In genomic region chr13:49585220-49586157, GRCh38 we compare ENCODE assay signal across 1 cellular context.
A peak's percentile ranks its signal among the peaks of the same experiment; 100 is the strongest.
TF ChIP-seq lines count a peak whose summit lies in the region.

RCBTB1 (minus strand) TSS chr13:49585558; CDS start chr13:49567279, 18,279 bp downstream.

TF ChIP-seq in K562, 482 proteins besides CTCF, POLR2A, EP300 and RAD21 (continued from another document and continues in another):
- TF ChIP-seq, protein P1, sequence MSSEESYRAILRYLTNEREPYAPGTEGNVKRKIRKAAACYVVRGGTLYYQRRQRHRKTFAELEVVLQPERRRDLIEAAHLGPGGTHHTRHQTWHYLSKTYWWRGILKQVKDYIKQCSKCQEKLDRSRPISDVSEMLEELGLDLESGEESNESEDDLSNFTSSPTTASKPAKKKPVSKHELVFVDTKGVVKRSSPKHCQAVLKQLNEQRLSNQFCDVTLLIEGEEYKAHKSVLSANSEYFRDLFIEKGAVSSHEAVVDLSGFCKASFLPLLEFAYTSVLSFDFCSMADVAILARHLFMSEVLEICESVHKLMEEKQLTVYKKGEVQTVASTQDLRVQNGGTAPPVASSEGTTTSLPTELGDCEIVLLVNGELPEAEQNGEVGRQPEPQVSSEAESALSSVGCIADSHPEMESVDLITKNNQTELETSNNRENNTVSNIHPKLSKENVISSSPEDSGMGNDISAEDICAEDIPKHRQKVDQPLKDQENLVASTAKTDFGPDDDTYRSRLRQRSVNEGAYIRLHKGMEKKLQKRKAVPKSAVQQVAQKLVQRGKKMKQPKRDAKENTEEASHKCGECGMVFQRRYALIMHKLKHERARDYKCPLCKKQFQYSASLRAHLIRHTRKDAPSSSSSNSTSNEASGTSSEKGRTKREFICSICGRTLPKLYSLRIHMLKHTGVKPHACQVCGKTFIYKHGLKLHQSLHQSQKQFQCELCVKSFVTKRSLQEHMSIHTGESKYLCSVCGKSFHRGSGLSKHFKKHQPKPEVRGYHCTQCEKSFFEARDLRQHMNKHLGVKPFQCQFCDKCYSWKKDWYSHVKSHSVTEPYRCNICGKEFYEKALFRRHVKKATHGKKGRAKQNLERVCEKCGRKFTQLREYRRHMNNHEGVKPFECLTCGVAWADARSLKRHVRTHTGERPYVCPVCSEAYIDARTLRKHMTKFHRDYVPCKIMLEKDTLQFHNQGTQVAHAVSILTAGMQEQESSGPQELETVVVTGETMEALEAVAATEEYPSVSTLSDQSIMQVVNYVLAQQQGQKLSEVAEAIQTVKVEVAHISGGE (CRISPR knock-in tag; IDR thresholded peaks at IDR 0.05) = no peak
- TF ChIP-seq ZNF146 (CRISPR knock-in tag; IDR thresholded peaks at IDR 0.05; ENCODE audit: unreplicated experiment) (no peak), SNRNP70 (optimal IDR thresholded peaks at IDR 0.05; ENCODE audit: low read depth, low read length) (no peak), BCL6 (CRISPR knock-in tag; IDR thresholded peaks at IDR 0.05) (no peak), RB1 (IDR thresholded peaks at IDR 0.05; ENCODE audit: low read depth) (no peak), ZNF408 (CRISPR knock-in tag; IDR thresholded peaks at IDR 0.05; ENCODE audit: low read depth) (no peak), SAP30 (IDR thresholded peaks at IDR 0.05; ENCODE audit: borderline replicate concordance, insufficient read depth, low read depth, low read length, poor library complexity, severe bottlenecking) (peak; percentile 58), FOXM1 (IDR thresholded peaks at IDR 0.05; ENCODE audit: low read depth) (no peak), FOXM1 (CRISPR knock-in tag; IDR thresholded peaks at IDR 0.05; ENCODE audit: low read depth) (no peak), NR2F6 (CRISPR knock-in tag; IDR thresholded peaks at IDR 0.05) (no peak), NFIX (CRISPR knock-in tag; IDR thresholded peaks at IDR 0.05; ENCODE audit: low read depth) (no peak), PYGO2 (tag; IDR thresholded peaks at IDR 0.05) (no peak), SMAD1 (IDR thresholded peaks at IDR 0.05; ENCODE audit: low read depth, low read length, partially characterized antibody) (no peak), ID3 (CRISPR knock-in tag; IDR thresholded peaks at IDR 0.05) (no peak), ID3 (tag; IDR thresholded peaks at IDR 0.05) (no peak), ZNF407 (IDR thresholded peaks at IDR 0.05; ENCODE audit: low read depth) (no peak), ZNF133 (CRISPR knock-in tag; IDR thresholded peaks at IDR 0.05) (no peak), POLR3A (IDR thresholded peaks at IDR 0.05; ENCODE audit: borderline replicate concordance, extremely low read depth, insufficient read depth, insufficient read length) (no peak), ILF3 (IDR thresholded peaks at IDR 0.05; ENCODE audit: borderline replicate concordance) (no peak), L3MBTL2 (IDR thresholded peaks at IDR 0.05) (peak; percentile 84), GTF2F1 (IDR thresholded peaks at IDR 0.05; ENCODE audit: low read depth, low read length) (no peak), POLR3G (IDR thresholded peaks at IDR 0.05; ENCODE audit: extremely low read depth, insufficient read length, insufficient replicate concordance) (no peak), NFRKB (IDR thresholded peaks at IDR 0.05; ENCODE audit: low read depth) (no peak), KLF6 (CRISPR knock-in tag; IDR thresholded peaks at IDR 0.05; ENCODE audit: borderline replicate concordance) (no peak), NR2C2 (CRISPR knock-in tag; IDR thresholded peaks at IDR 0.05) (no peak), NR2C2 (tag; IDR thresholded peaks at IDR 0.05) (no peak), RBM15 (IDR thresholded peaks at IDR 0.05; ENCODE audit: insufficient read depth, low read length) (no peak), MAX (CRISPR knock-in tag; IDR thresholded peaks at IDR 0.05) (peak; percentile 71), CCNT2 (IDR thresholded peaks at IDR 0.05; ENCODE audit: borderline replicate concordance, extremely low read depth, insufficient read length, low read depth, low read length) (peak; percentile 44), TRIM28 (IDR thresholded peaks at IDR 0.05) (no peak), RBBP5 (IDR thresholded peaks at IDR 0.05; ENCODE audit: borderline replicate concordance, insufficient read depth, low read length, poor library complexity, severe bottlenecking) (peak; percentile 92), C11orf30 (IDR thresholded peaks at IDR 0.05; ENCODE audit: low read depth) (peak; percentile 50; the same call in 1 of the 2 replicates), ZEB2 (IDR thresholded peaks at IDR 0.05) (no peak), MECOM (CRISPR knock-in tag; IDR thresholded peaks at IDR 0.05) (no peak), JUND (IDR thresholded peaks at IDR 0.05; ENCODE audit: borderline replicate concordance, low read depth, low read length) (no peak), JUND (tag; IDR thresholded peaks at IDR 0.05; ENCODE audit: borderline replicate concordance, low read depth, low read length) (no peak), TAF15 (IDR thresholded peaks at IDR 0.05; ENCODE audit: low read depth, low read length) (no peak)
- TF ChIP-seq, protein P2, sequence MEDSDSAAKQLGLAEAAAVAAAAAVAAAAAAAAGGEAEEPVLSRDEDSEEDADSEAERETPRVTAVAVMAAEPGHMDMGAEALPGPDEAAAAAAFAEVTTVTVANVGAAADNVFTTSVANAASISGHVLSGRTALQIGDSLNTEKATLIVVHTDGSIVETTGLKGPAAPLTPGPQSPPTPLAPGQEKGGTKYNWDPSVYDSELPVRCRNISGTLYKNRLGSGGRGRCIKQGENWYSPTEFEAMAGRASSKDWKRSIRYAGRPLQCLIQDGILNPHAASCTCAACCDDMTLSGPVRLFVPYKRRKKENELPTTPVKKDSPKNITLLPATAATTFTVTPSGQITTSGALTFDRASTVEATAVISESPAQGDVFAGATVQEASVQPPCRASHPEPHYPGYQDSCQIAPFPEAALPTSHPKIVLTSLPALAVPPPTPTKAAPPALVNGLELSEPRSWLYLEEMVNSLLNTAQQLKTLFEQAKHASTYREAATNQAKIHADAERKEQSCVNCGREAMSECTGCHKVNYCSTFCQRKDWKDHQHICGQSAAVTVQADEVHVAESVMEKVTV (CRISPR knock-in tag; IDR thresholded peaks at IDR 0.05) = no peak
- TF ChIP-seq, protein P3, sequence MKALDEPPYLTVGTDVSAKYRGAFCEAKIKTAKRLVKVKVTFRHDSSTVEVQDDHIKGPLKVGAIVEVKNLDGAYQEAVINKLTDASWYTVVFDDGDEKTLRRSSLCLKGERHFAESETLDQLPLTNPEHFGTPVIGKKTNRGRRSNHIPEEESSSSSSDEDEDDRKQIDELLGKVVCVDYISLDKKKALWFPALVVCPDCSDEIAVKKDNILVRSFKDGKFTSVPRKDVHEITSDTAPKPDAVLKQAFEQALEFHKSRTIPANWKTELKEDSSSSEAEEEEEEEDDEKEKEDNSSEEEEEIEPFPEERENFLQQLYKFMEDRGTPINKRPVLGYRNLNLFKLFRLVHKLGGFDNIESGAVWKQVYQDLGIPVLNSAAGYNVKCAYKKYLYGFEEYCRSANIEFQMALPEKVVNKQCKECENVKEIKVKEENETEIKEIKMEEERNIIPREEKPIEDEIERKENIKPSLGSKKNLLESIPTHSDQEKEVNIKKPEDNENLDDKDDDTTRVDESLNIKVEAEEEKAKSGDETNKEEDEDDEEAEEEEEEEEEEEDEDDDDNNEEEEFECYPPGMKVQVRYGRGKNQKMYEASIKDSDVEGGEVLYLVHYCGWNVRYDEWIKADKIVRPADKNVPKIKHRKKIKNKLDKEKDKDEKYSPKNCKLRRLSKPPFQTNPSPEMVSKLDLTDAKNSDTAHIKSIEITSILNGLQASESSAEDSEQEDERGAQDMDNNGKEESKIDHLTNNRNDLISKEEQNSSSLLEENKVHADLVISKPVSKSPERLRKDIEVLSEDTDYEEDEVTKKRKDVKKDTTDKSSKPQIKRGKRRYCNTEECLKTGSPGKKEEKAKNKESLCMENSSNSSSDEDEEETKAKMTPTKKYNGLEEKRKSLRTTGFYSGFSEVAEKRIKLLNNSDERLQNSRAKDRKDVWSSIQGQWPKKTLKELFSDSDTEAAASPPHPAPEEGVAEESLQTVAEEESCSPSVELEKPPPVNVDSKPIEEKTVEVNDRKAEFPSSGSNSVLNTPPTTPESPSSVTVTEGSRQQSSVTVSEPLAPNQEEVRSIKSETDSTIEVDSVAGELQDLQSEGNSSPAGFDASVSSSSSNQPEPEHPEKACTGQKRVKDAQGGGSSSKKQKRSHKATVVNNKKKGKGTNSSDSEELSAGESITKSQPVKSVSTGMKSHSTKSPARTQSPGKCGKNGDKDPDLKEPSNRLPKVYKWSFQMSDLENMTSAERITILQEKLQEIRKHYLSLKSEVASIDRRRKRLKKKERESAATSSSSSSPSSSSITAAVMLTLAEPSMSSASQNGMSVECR (CRISPR knock-in tag; IDR thresholded peaks at IDR 0.05) = 0 out of 2 replicates have a peak, but pooled peaks have one; percentile 57
- TF ChIP-seq, protein P4, sequence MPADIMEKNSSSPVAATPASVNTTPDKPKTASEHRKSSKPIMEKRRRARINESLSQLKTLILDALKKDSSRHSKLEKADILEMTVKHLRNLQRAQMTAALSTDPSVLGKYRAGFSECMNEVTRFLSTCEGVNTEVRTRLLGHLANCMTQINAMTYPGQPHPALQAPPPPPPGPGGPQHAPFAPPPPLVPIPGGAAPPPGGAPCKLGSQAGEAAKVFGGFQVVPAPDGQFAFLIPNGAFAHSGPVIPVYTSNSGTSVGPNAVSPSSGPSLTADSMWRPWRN (IDR thresholded peaks at IDR 0.05; ENCODE audit: low read depth) = no peak
